Comparison of ENCODE assay signal across 8 cellular contexts in the genomic region with DNA sequence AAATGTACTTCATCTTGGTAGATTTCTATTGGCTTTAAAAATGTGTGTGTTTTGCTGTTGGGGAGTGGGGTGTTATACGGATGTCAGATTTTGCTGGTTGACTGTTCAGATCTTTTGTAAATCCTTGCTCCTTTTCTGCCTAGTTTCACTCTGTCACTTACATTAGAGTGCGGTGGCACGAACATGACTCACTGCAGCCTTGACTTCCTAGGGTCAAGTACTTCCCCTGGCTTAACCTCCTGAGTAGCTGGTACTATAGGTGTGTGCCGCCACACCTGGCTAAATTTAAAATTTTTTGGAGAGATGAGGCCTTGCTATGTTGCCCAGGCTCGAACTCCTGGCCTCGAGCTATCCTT. TPM values are rescaled to one million over a fixed set of nuclear protein-coding genes. Genes with fewer than 3 reads are reported as not detected.
DNase-seq lines count a peak whose midpoint lies in the region; ATAC-seq and TF ChIP-seq lines count a peak whose summit lies in the region.
"Not testable (repeated sequence)": the region's sequence is repeated elsewhere in the genome, so short reads cannot be mapped to it uniquely, and the experiment has no call there.
"Had no signal": no experiment of that assay in that cellular context is flagged by ENCODE, and none has a peak within 500 bp of the region (broad histone marks: within the 10 kb centered on the region; RNA-seq: fewer than 3 reads in every experiment).

No MANE protein-coding gene starts in this region.

- intact Hi-C loops in mucosa of descending colon (cut with DNase I, micrococcal nuclease); gastrocnemius medialis (cut with DNase I; ENCODE audit: low total_unique reads): not testable (repeated sequence)

- not testable (repeated sequence) for H3K4me1 ChIP-seq in OCI-LY1 (ENCODE audit: insufficient read depth, low read length, severe bottlenecking); cardiac muscle cell (ENCODE audit: low read depth); mucosa of descending colon (ENCODE audit: low read depth); gastrocnemius medialis

- H3K4me1 Mint-ChIP-seq in activated CD8-positive, alpha-beta memory T cell treated with anti-CD3 and anti-CD28 coated beads, Interleukin-2, amount 10 ng/mL, durations not matched to agents 7 days and 5 days: peaks cover 25% of the 10 kb centered on the region
- peaks cover 20% of the 10 kb centered on the region for H3K4me1 Mint-ChIP-seq in central memory CD8-positive, alpha-beta T cell

- H3K4me3 ChIP-seq in GM06990 (replicated peaks; ENCODE audit: low read depth, low read length) (peak overlapping the region; percentile 72), OCI-LY1 (ENCODE audit: low read depth, low read length, poor library complexity, severe bottlenecking) (peak overlapping the region; percentile 91), cardiac muscle cell (peak overlapping the region; percentile 80), mucosa of descending colon (peak overlapping the region; percentile 48), gastrocnemius medialis (peak overlapping the region; percentile 77 to 97 (median 86))

- H3K27ac ChIP-seq in OCI-LY1 (ENCODE audit: low read depth, low read length, poor library complexity, severe bottlenecking): peak overlapping the region; percentile 57
- H3K27ac ChIP-seq in cardiac muscle cell: peak overlapping the region; percentile 94
- H3K27ac ChIP-seq in gastrocnemius medialis: peak overlapping the region; percentile 85 to 91 (median 87)

- not testable (repeated sequence) for H3K9me2 ChIP-seq in OCI-LY1 (ENCODE audit: low read depth, low read length)

- TF ChIP-seq CTCF in GM06990 (IDR thresholded peaks at IDR 0.05; ENCODE audit: insufficient read depth, low read length, poor library complexity, severe bottlenecking); OCI-LY1 (IDR thresholded peaks at IDR 0.05; ENCODE audit: low read length); cardiac muscle cell (IDR thresholded peaks at IDR 0.05; ENCODE audit: low read depth, low read length); mucosa of descending colon (IDR thresholded peaks at IDR 0.05); gastrocnemius medialis (IDR thresholded peaks at IDR 0.05 in 4 of 5, conservative IDR thresholded peaks at IDR 0.05 in 1 of 5): not testable (repeated sequence)

- H3K27ac Mint-ChIP-seq in activated CD8-positive, alpha-beta memory T cell treated with anti-CD3 and anti-CD28 coated beads, Interleukin-2, amount 10 ng/mL, durations not matched to agents 7 days and 5 days: peak overlapping the region; percentile 76
- not testable (repeated sequence) for H3K27ac Mint-ChIP-seq in central memory CD8-positive, alpha-beta T cell (ENCODE audit: low read depth)

- H3K36me3 Mint-ChIP-seq in activated CD8-positive, alpha-beta memory T cell treated with anti-CD3 and anti-CD28 coated beads, Interleukin-2, amount 10 ng/mL, durations not matched to agents 7 days and 5 days; central memory CD8-positive, alpha-beta T cell (ENCODE audit: insufficient read depth): not testable (repeated sequence)

- H3K27me3 Mint-ChIP-seq in activated CD8-positive, alpha-beta memory T cell treated with anti-CD3 and anti-CD28 coated beads, Interleukin-2, amount 10 ng/mL, durations not matched to agents 7 days and 5 days; central memory CD8-positive, alpha-beta T cell: not testable (repeated sequence)

- ATAC-seq in activated CD8-positive, alpha-beta memory T cell treated with anti-CD3 and anti-CD28 coated beads, Interleukin-2, amount 10 ng/mL, durations not matched to agents 7 days and 5 days; central memory CD8-positive, alpha-beta T cell (replicated peaks; ENCODE audit: extremely low read depth, poor library complexity, severe bottlenecking); mucosa of descending colon; gastrocnemius medialis: not testable (repeated sequence)

- H2AFZ ChIP-seq in OCI-LY1 (ENCODE audit: low read length): not testable (repeated sequence)

- H3K4me3 Mint-ChIP-seq in activated CD8-positive, alpha-beta memory T cell treated with anti-CD3 and anti-CD28 coated beads, Interleukin-2, amount 10 ng/mL, durations not matched to agents 7 days and 5 days: peak overlapping the region; percentile 83
- peak overlapping the region; percentile 90 for H3K4me3 Mint-ChIP-seq in central memory CD8-positive, alpha-beta T cell

- not testable (repeated sequence) for H4K20me1 ChIP-seq in OCI-LY1 (ENCODE audit: insufficient read depth, low read length)

- not testable (repeated sequence) for TF ChIP-seq POLR2A in gastrocnemius medialis (IDR thresholded peaks at IDR 0.05)

- H3K9me3 Mint-ChIP-seq in activated CD8-positive, alpha-beta memory T cell treated with anti-CD3 and anti-CD28 coated beads, Interleukin-2, amount 10 ng/mL, durations not matched to agents 7 days and 5 days (ENCODE audit: low read depth); central memory CD8-positive, alpha-beta T cell: not testable (repeated sequence)

- peak overlapping the region; percentile 90 for H3K9ac ChIP-seq in OCI-LY1 (ENCODE audit: low read length)

- H3K79me2 ChIP-seq in OCI-LY1 (ENCODE audit: insufficient read depth, low read length): peaks cover 31% of the 10 kb centered on the region

- in situ Hi-C loops in gastrocnemius medialis (cut with MboI; ENCODE audit: low sequenced_read_pairs in 4 of 4): not testable (repeated sequence)

- CTCF ChIA-PET in activated CD8-positive, alpha-beta memory T cell treated with anti-CD3 and anti-CD28 coated beads, Interleukin-2, amount 10 ng/mL, durations not matched to agents 7 days and 5 days (lab: Charles Lee): interaction anchor here (1.0 to 1.1 kb wide), 2 partner anchors 97 to 188 kb away, joined by 3 read pairs; no protein-coding TSS in a partner anchor

- H3K4me2 ChIP-seq in OCI-LY1 (ENCODE audit: low read length): peak overlapping the region; percentile 78

- not testable (repeated sequence) for H3K9me3 ChIP-seq in OCI-LY1 (ENCODE audit: low read length); cardiac muscle cell (ENCODE audit: low read depth); mucosa of descending colon; gastrocnemius medialis

- not testable (repeated sequence) for H3K36me3 ChIP-seq in GM06990 (ENCODE audit: control insufficient read depth, insufficient read depth, low read length); OCI-LY1 (ENCODE audit: insufficient read depth, low read length); cardiac muscle cell; mucosa of descending colon (ENCODE audit: low read depth); gastrocnemius medialis

- H3F3A ChIP-seq in OCI-LY1 (ENCODE audit: insufficient read depth, low read length): not testable (repeated sequence)

- DNase-seq in GM06990 (ENCODE audit: extremely low read depth, insufficient read length); activated CD8-positive, alpha-beta memory T cell treated with anti-CD3 and anti-CD28 coated beads, Interleukin-2, amount 10 ng/mL, durations not matched to agents 7 days and 5 days; central memory CD8-positive, alpha-beta T cell (ENCODE audit: low spot score in 2 of 2); cardiac muscle cell (ENCODE audit: low read depth in 1 of 2, low spot score in 1 of 2); mucosa of descending colon; gastrocnemius medialis: not testable (repeated sequence)

- not testable (repeated sequence) for H3K27me3 ChIP-seq in GM06990 (replicated peaks; ENCODE audit: control insufficient read depth, insufficient read depth, low read length); OCI-LY1 (ENCODE audit: insufficient read depth, low read length); cardiac muscle cell; gastrocnemius medialis

RNA-seq across cellular contexts. Expression of a gene that starts 54.0 kb away (rescaled TPM):
- not detected for total RNA-seq in activated CD8-positive, alpha-beta memory T cell treated with anti-CD3 and anti-CD28 coated beads, Interleukin-2, amount 10 ng/mL, durations not matched to agents 7 days and 5 days
- total RNA-seq in cardiac muscle cell (not detected in 2 replicates), mucosa of descending colon (not detected), gastrocnemius medialis (not detected)
- not detected in 2 replicates for polyA plus RNA-seq in cardiac muscle cell
- total RNA-seq: subcutaneous adipose tissue had no signal
